In the genomic region with DNA sequence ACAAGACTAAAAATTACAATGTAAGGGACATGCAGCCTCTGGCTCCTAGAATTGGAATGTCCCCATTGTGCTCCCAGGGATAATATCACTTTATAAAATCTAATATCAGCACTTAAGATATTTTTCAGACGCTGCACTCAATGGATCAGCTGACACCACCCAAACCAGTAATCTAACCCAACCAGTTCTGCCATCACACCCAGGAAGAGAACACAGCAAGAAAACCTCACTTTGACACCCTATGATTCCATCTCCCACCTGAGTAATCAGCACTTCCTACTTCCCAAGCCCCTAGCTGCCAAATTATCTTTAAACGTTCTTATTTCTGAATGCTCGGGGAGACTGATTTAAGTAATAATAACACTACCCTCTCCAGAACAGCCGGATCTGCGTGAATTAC, we compare ENCODE assay signal across 16 cellular contexts. TPM values are rescaled to one million over a fixed set of nuclear protein-coding genes. Genes with fewer than 3 reads are reported as not detected.
DNase-seq lines count a peak whose midpoint lies in the region; ATAC-seq and TF ChIP-seq lines count a peak whose summit lies in the region.
"Had no signal": no experiment of that assay in that cellular context is flagged by ENCODE, and none has a peak within 500 bp of the region (broad histone marks: within the 10 kb centered on the region; RNA-seq: fewer than 3 reads in every experiment).

No MANE protein-coding gene starts in this region.

- 79 to 82% methylated on average over 5 of the region's 5 CpGs for WGBS in esophagus, 2 donors
- 96% methylated on average over 5 of the region's 5 CpGs for WGBS in SK-N-SH (ENCODE audit: low lambda C conversion rate)

- H3K4me1 ChIP-seq in esophagus (ENCODE audit: control insufficient read depth in 2 of 2, insufficient read depth in 2 of 2, low read length in 1 of 2) (no peaks in the 10 kb centered on the region), SK-N-SH (ENCODE audit: control insufficient read depth in 1 of 2, insufficient read depth in 2 of 2, low read depth in 1 of 2, low read length in 1 of 2) (no peaks in the 10 kb centered on the region; a peak in 1 of 4 replicates)
- H3K4me1 ChIP-seq: A549 had no signal

- peak overlapping the region in 1 of 2 donors; percentile 81 for H3K4me3 ChIP-seq in esophagus (ENCODE audit: low read depth in 1 of 2, low read length in 2 of 2)
- H3K4me3 ChIP-seq in SK-N-SH (ENCODE audit: low read depth in 2 of 2, low read length in 1 of 2) = no peak overlapping the region
- H3K4me3 ChIP-seq: A549, lung had no signal

- no peaks in the 10 kb centered on the region for H3K79me2 ChIP-seq in SK-N-SH (ENCODE audit: insufficient read depth)

- H3K27ac Mint-ChIP-seq in activated CD8-positive, alpha-beta memory T cell treated with anti-CD3 and anti-CD28 coated beads, Interleukin-2, amount 10 ng/mL, durations not matched to agents 7 days and 5 days = no peak overlapping the region
- H3K27ac Mint-ChIP-seq in activated CD4-positive, alpha-beta memory T cell treated with anti-CD3 and anti-CD28 coated beads, Interleukin-2, amount 10 ng/mL, durations not matched to agents 7 days and 5 days = no peak overlapping the region
- peak overlapping the region; percentile 96 for H3K27ac Mint-ChIP-seq in stimulated activated effector memory CD8-positive, alpha-beta T cell treated with anti-CD3 and anti-CD28 coated beads, Interleukin-12 subunit alpha, Interleukin-12 subunit beta, amount 100 ng/mL, for 72 hours

- no peak overlapping the region for H3K4me2 ChIP-seq in SK-N-SH
- H3K4me2 ChIP-seq: A549 had no signal

- no peak for DNase-seq in activated CD8-positive, alpha-beta memory T cell treated with anti-CD3 and anti-CD28 coated beads, Interleukin-2, amount 10 ng/mL, durations not matched to agents 7 days and 5 days
- DNase-seq in activated CD8-positive, alpha-beta memory T cell treated with anti-CD3 and anti-CD28 coated beads, Interleukin-2, amount 50 U/mL, for 4 hours = no peak
- no peak for DNase-seq in activated CD4-positive, alpha-beta memory T cell treated with anti-CD3 and anti-CD28 coated beads, Interleukin-2, amount 10 ng/mL, durations not matched to agents 7 days and 5 days
- no peak for DNase-seq in stimulated activated effector memory CD8-positive, alpha-beta T cell treated with anti-CD3 and anti-CD28 coated beads, Interleukin-12 subunit alpha, Interleukin-12 subunit beta, amount 100 ng/mL, for 72 hours (ENCODE audit: low spot score in 2 of 2)
- no peak for DNase-seq in nucleus accumbens (lab: John Stamatoyannopoulos, UW)
- no peak for DNase-seq in SK-N-SH
- DNase-seq: adrenal gland, H7, NCI-H1694 treated with DMSO at 0.1 percent for 48 hours, NCI-H526 treated with DMSO at 0.1 percent for 48 hours, occipital lobe had no signal

- no peak for TF ChIP-seq RAD21 in SK-N-SH (IDR thresholded peaks at IDR 0.05; ENCODE audit: low read length)

- ATAC-seq in activated CD8-positive, alpha-beta memory T cell treated with anti-CD3 and anti-CD28 coated beads, Interleukin-2, amount 10 ng/mL, durations not matched to agents 7 days and 5 days = no peak
- ATAC-seq in stimulated activated effector memory CD8-positive, alpha-beta T cell treated with anti-CD3 and anti-CD28 coated beads, Interleukin-12 subunit alpha, Interleukin-12 subunit beta, amount 100 ng/mL, for 72 hours = no peak
- no peak for ATAC-seq in GM19467 (IDR thresholded peaks at IDR 0.05; ENCODE audit: unreplicated experiment)
- ATAC-seq: A549 had no signal

- CTCF ChIA-PET in activated CD8-positive, alpha-beta memory T cell treated with anti-CD3 and anti-CD28 coated beads, Interleukin-2, amount 10 ng/mL, durations not matched to agents 7 days and 5 days (lab: Charles Lee) = no interaction called here
- CTCF ChIA-PET in activated CD4-positive, alpha-beta memory T cell treated with anti-CD3 and anti-CD28 coated beads, Interleukin-2, amount 10 ng/mL, durations not matched to agents 7 days and 5 days (lab: Charles Lee) = interaction anchor here (1.9 kb wide), 1 partner anchor 356 kb away, joined by 4 read pairs; no protein-coding TSS in a partner anchor
- CTCF ChIA-PET in SK-N-SH (lab: Yijun Ruan, JAX) = no interaction called here

- H3K9me3 Mint-ChIP-seq in activated CD8-positive, alpha-beta memory T cell treated with anti-CD3 and anti-CD28 coated beads, Interleukin-2, amount 10 ng/mL, durations not matched to agents 7 days and 5 days (ENCODE audit: low read depth) = peaks cover 8% of the 10 kb centered on the region
- peaks cover 24% of the 10 kb centered on the region for H3K9me3 Mint-ChIP-seq in activated CD4-positive, alpha-beta memory T cell treated with anti-CD3 and anti-CD28 coated beads, Interleukin-2, amount 10 ng/mL, durations not matched to agents 7 days and 5 days
- no peaks in the 10 kb centered on the region for H3K9me3 Mint-ChIP-seq in stimulated activated effector memory CD8-positive, alpha-beta T cell treated with anti-CD3 and anti-CD28 coated beads, Interleukin-12 subunit alpha, Interleukin-12 subunit beta, amount 100 ng/mL, for 72 hours

- H3K36me3 ChIP-seq in esophagus (ENCODE audit: control insufficient read depth in 2 of 2, insufficient read depth in 2 of 2, low read length in 1 of 2) (no peaks in the 10 kb centered on the region), SK-N-SH (replicated peaks in 1 of 2; ENCODE audit: control insufficient read depth in 1 of 2, insufficient read depth in 2 of 2, low read length in 1 of 2) (no peaks in the 10 kb centered on the region)
- H3K36me3 ChIP-seq: adrenal gland had no signal

- H3K4me3 Mint-ChIP-seq in activated CD8-positive, alpha-beta memory T cell treated with anti-CD3 and anti-CD28 coated beads, Interleukin-2, amount 10 ng/mL, durations not matched to agents 7 days and 5 days = peak overlapping the region; percentile 32
- peak overlapping the region; percentile 33 for H3K4me3 Mint-ChIP-seq in activated CD4-positive, alpha-beta memory T cell treated with anti-CD3 and anti-CD28 coated beads, Interleukin-2, amount 10 ng/mL, durations not matched to agents 7 days and 5 days
- H3K4me3 Mint-ChIP-seq in stimulated activated effector memory CD8-positive, alpha-beta T cell treated with anti-CD3 and anti-CD28 coated beads, Interleukin-12 subunit alpha, Interleukin-12 subunit beta, amount 100 ng/mL, for 72 hours = peak overlapping the region; percentile 88

- no peaks in the 10 kb centered on the region for H3F3A ChIP-seq in SK-N-SH (replicated peaks; ENCODE audit: insufficient read depth)

- H3K27ac ChIP-seq in esophagus (ENCODE audit: low read depth in 2 of 2, low read length in 1 of 2) = peak overlapping the region; percentile 60 to 64
- no peak overlapping the region for H3K27ac ChIP-seq in SK-N-SH (ENCODE audit: low read depth in 2 of 2, low read length in 1 of 2)
- H3K27ac ChIP-seq: A549, adrenal gland had no signal

- H2AFZ ChIP-seq in SK-N-SH (ENCODE audit: low read depth) = no peak overlapping the region

- no peaks in the 10 kb centered on the region for H3K9me2 ChIP-seq in SK-N-SH

- TF ChIP-seq EP300 in SK-N-SH (IDR thresholded peaks at IDR 0.05; ENCODE audit: borderline replicate concordance in 1 of 2, low read depth in 1 of 2, low read length in 1 of 2) = no peak

- H3K36me3 Mint-ChIP-seq in activated CD8-positive, alpha-beta memory T cell treated with anti-CD3 and anti-CD28 coated beads, Interleukin-2, amount 10 ng/mL, durations not matched to agents 7 days and 5 days = peaks cover 69% of the 10 kb centered on the region
- H3K36me3 Mint-ChIP-seq in activated CD4-positive, alpha-beta memory T cell treated with anti-CD3 and anti-CD28 coated beads, Interleukin-2, amount 10 ng/mL, durations not matched to agents 7 days and 5 days (ENCODE audit: low read depth) = peaks cover 69% of the 10 kb centered on the region
- peaks cover 28% of the 10 kb centered on the region for H3K36me3 Mint-ChIP-seq in stimulated activated effector memory CD8-positive, alpha-beta T cell treated with anti-CD3 and anti-CD28 coated beads, Interleukin-12 subunit alpha, Interleukin-12 subunit beta, amount 100 ng/mL, for 72 hours

- H3K27me3 ChIP-seq in esophagus (ENCODE audit: control insufficient read depth in 1 of 2, insufficient read depth in 2 of 2, low read length in 2 of 2) (no peaks in the 10 kb centered on the region), SK-N-SH (ENCODE audit: insufficient read depth) (no peaks in the 10 kb centered on the region)
- H3K27me3 ChIP-seq: adrenal gland had no signal

- no peaks in the 10 kb centered on the region for H3K9me3 ChIP-seq in esophagus (ENCODE audit: control insufficient read depth in 2 of 2, insufficient read depth in 1 of 2, low read depth in 1 of 2, low read length in 1 of 2)
- no peaks in the 10 kb centered on the region for H3K9me3 ChIP-seq in SK-N-SH
- H3K9me3 ChIP-seq: A549 had no signal

- peaks cover 30% of the 10 kb centered on the region for H3K4me1 Mint-ChIP-seq in activated CD8-positive, alpha-beta memory T cell treated with anti-CD3 and anti-CD28 coated beads, Interleukin-2, amount 10 ng/mL, durations not matched to agents 7 days and 5 days
- peaks cover 34% of the 10 kb centered on the region for H3K4me1 Mint-ChIP-seq in activated CD4-positive, alpha-beta memory T cell treated with anti-CD3 and anti-CD28 coated beads, Interleukin-2, amount 10 ng/mL, durations not matched to agents 7 days and 5 days
- peaks cover 80% of the 10 kb centered on the region for H3K4me1 Mint-ChIP-seq in stimulated activated effector memory CD8-positive, alpha-beta T cell treated with anti-CD3 and anti-CD28 coated beads, Interleukin-12 subunit alpha, Interleukin-12 subunit beta, amount 100 ng/mL, for 72 hours

- TF ChIP-seq CTCF in SK-N-SH (IDR thresholded peaks at IDR 0.05) = no peak

- H3K27me3 Mint-ChIP-seq in activated CD8-positive, alpha-beta memory T cell treated with anti-CD3 and anti-CD28 coated beads, Interleukin-2, amount 10 ng/mL, durations not matched to agents 7 days and 5 days = no peaks in the 10 kb centered on the region
- no peaks in the 10 kb centered on the region for H3K27me3 Mint-ChIP-seq in activated CD4-positive, alpha-beta memory T cell treated with anti-CD3 and anti-CD28 coated beads, Interleukin-2, amount 10 ng/mL, durations not matched to agents 7 days and 5 days

- POLR2A ChIA-PET in activated CD4-positive, alpha-beta memory T cell treated with anti-CD3 and anti-CD28 coated beads, Interleukin-2, amount 10 ng/mL, durations not matched to agents 7 days and 5 days (lab: Charles Lee) = interaction anchor here (1.2 kb wide), 1 partner anchor 68 kb away, joined by 3 read pairs; no protein-coding TSS in a partner anchor
- POLR2A ChIA-PET in SK-N-SH (lab: Yijun Ruan, JAX) = no interaction called here

- no peak overlapping the region for H3K9ac ChIP-seq in SK-N-SH

- H4K20me1 ChIP-seq in SK-N-SH (ENCODE audit: insufficient read depth) = no peaks in the 10 kb centered on the region

RNA-seq across cellular contexts. Expression of a gene that starts 2.6 kb away (rescaled TPM):
- 100 to 1,000 TPM in 1 of 2 experiments, 10 to 100 TPM in 1; 96.4 to 119 TPM for total RNA-seq in activated CD8-positive, alpha-beta memory T cell treated with anti-CD3 and anti-CD28 coated beads, Interleukin-2, amount 10 ng/mL, durations not matched to agents 7 days and 5 days
- total RNA-seq in activated CD4-positive, alpha-beta memory T cell treated with anti-CD3 and anti-CD28 coated beads, Interleukin-2, amount 10 ng/mL, durations not matched to agents 7 days and 5 days = 100 to 1,000 TPM; 138 TPM
- 10 to 100 TPM; 54.0 to 71.6 TPM for polyA plus RNA-seq in esophagus
- polyA plus RNA-seq in SK-N-SH (2012; rRNA removed) = 9.1 and 13.6 TPM in 2 replicates
- 11.3 and 12.8 TPM in 2 replicates for polyA plus RNA-seq in SK-N-SH (2012; cell fraction: cytosol; rRNA removed)
- 5.2 and 8.4 TPM in 2 replicates for polyA plus RNA-seq in SK-N-SH (2012; cell fraction: nucleus; rRNA removed)
- total RNA-seq: H7 had no signal

RNA-seq across cellular contexts. Expression of a gene that starts 57.2 kb away (rescaled TPM):
- not detected for total RNA-seq in activated CD8-positive, alpha-beta memory T cell treated with anti-CD3 and anti-CD28 coated beads, Interleukin-2, amount 10 ng/mL, durations not matched to agents 7 days and 5 days
- under 1 TPM in 1 of 2 experiments, not detected in 1; 0.30 TPM for total RNA-seq in activated CD4-positive, alpha-beta memory T cell treated with anti-CD3 and anti-CD28 coated beads, Interleukin-2, amount 10 ng/mL, durations not matched to agents 7 days and 5 days
- polyA plus RNA-seq in esophagus (under 1 TPM in 1 of 2 donors, not detected in 1; 0.11 TPM), SK-N-SH (2012; rRNA removed) (not detected in 2 replicates)
- polyA plus RNA-seq in SK-N-SH (2012; cell fraction: cytosol; rRNA removed) = not detected in 2 replicates
- not detected in 2 replicates for polyA plus RNA-seq in SK-N-SH (2012; cell fraction: nucleus; rRNA removed)
- total RNA-seq: activated CD8-positive, alpha-beta memory T cell treated with anti-CD3 and anti-CD28 coated beads for 36 hours; H7 had no signal
- polyA plus RNA-seq: A549 had no signal

Comparison
In these comparisons a context has a peak if more than half of its experiments do, and no peak if none do; other contexts are left out.
1. H3K4me3 Mint-ChIP-seq: peak in every context shown above with its lines; median percentile 88 in stimulated activated effector memory CD8-positive, alpha-beta T cell treated with anti-CD3 and anti-CD28 coated beads, Interleukin-12 subunit alpha, Interleukin-12 subunit beta, amount 100 ng/mL, for 72 hours; 33 in activated CD4-positive, alpha-beta memory T cell treated with anti-CD3 and anti-CD28 coated beads, Interleukin-2, amount 10 ng/mL, durations not matched to agents 7 days and 5 days; 32 in activated CD8-positive, alpha-beta memory T cell treated with anti-CD3 and anti-CD28 coated beads, Interleukin-2, amount 10 ng/mL, durations not matched to agents 7 days and 5 days.
2. H3K27ac ChIP-seq: peak in esophagus (2 of 2); none in SK-N-SH (0 of 2).